In genomic region chr3:32781211-32781968, GRCh38 we compare ENCODE assay signal across 8 cellular contexts. TPM values are rescaled to one million over a fixed set of nuclear protein-coding genes. Genes with fewer than 3 reads are reported as not detected.
DNase-seq lines count a peak whose midpoint lies in the region; ATAC-seq and TF ChIP-seq lines count a peak whose summit lies in the region.

No MANE protein-coding gene starts in this region.

- no peaks in the 10 kb centered on the region for H3K9me3 Mint-ChIP-seq in activated CD4-positive, alpha-beta T cell treated with anti-CD3 and anti-CD28 coated beads, Interleukin-2, amount 10 ng/mL, durations not matched to agents 24 days and 14 days

- peak overlapping the region; percentile 67 for H3K27ac Mint-ChIP-seq in activated CD4-positive, alpha-beta T cell treated with anti-CD3 and anti-CD28 coated beads, Interleukin-2, amount 10 ng/mL, durations not matched to agents 24 days and 14 days

- H3K4me3 ChIP-seq in AG10803 (ENCODE audit: low read length) (peak overlapping the region; percentile 71), duodenal mucosa (ENCODE audit: low read depth in 1 of 2, low read length in 2 of 2) (peak overlapping the region; percentile 67 to 87), lower lobe of right lung (peak overlapping the region; percentile 69)

- intact Hi-C loops in activated CD4-positive, alpha-beta T cell treated with anti-CD3 and anti-CD28 coated beads, Interleukin-2, amount 10 ng/mL, durations not matched to agents 24 days and 14 days (cut with micrococcal nuclease), result loop anchor here (1.0 to 5.0 kb wide), 3 partner anchors 37 to 269 kb away; no protein-coding TSS in a partner anchor
- intact Hi-C loops in lower lobe of right lung (cut with DNase I), result no loop called here

- TF ChIP-seq CTCF in AG10803 (conservative IDR thresholded peaks at IDR 0.05; ENCODE audit: low read length) (peak; percentile 63), lower lobe of right lung (IDR thresholded peaks at IDR 0.05) (peak; percentile 88)

- H3K9ac ChIP-seq in duodenal mucosa (ENCODE audit: low read depth in 1 of 2, low read length in 2 of 2), result peak overlapping the region; percentile 20 to 38

- peak; percentile 97 for ATAC-seq in GM18909 (IDR thresholded peaks at IDR 0.05; ENCODE audit: poor library complexity, unreplicated experiment)
- peak; percentile 94 for ATAC-seq in HG03159 (IDR thresholded peaks at IDR 0.05; ENCODE audit: unreplicated experiment)
- ATAC-seq in lower lobe of right lung, result peak; percentile 97 to 98

- H3K36me3 Mint-ChIP-seq in activated CD4-positive, alpha-beta T cell treated with anti-CD3 and anti-CD28 coated beads, Interleukin-2, amount 10 ng/mL, durations not matched to agents 24 days and 14 days (ENCODE audit: low read depth), result peaks cover 2% of the 10 kb centered on the region

- H3K27me3 ChIP-seq in duodenal mucosa (ENCODE audit: control insufficient read depth in 1 of 2, insufficient read depth in 2 of 2, low read length in 2 of 2) (no peaks in the 10 kb centered on the region), lower lobe of right lung (ENCODE audit: low read depth) (no peaks in the 10 kb centered on the region)

- H3K27ac ChIP-seq in duodenal mucosa (ENCODE audit: low read depth, low read length), result no peak overlapping the region
- peak overlapping the region; percentile 69 for H3K27ac ChIP-seq in lower lobe of right lung

- H3K4me1 ChIP-seq in duodenal mucosa (ENCODE audit: control insufficient read depth in 1 of 2, insufficient read depth in 2 of 2, low read length in 2 of 2), result peaks cover 0 to 5% of the 10 kb centered on the region in 2 donors
- H3K4me1 ChIP-seq in lower lobe of right lung, result peaks cover 7% of the 10 kb centered on the region

- H3K9me3 ChIP-seq in duodenal mucosa (ENCODE audit: control insufficient read depth in 1 of 2, low read length in 2 of 2) (no peaks in the 10 kb centered on the region), lower lobe of right lung (no peaks in the 10 kb centered on the region)

- DNase-seq in AG10803 (ENCODE audit: low read depth), result peak; percentile 73
- peak; percentile 10 for DNase-seq in NCI-H446 treated with DMSO at 0.1 percent for 48 hours (lab: John Stamatoyannopoulos, UW)
- DNase-seq in activated CD4-positive, alpha-beta T cell treated with anti-CD3 and anti-CD28 coated beads, Interleukin-2, amount 10 ng/mL, durations not matched to agents 24 days and 14 days, result peak; percentile 91
- DNase-seq in lower lobe of right lung, result peak; percentile 91
- peak in 2 of 3 donors; percentile 8 to 61 for DNase-seq in stimulated activated CD4-positive, alpha-beta T cell treated with anti-CD3 and anti-CD28 coated beads, TNF-alpha, amount 100 ng/mL, for 1 hour (ENCODE audit: low read depth in 3 of 3, low spot score in 1 of 3)

- H3K36me3 ChIP-seq in duodenal mucosa (ENCODE audit: control insufficient read depth in 1 of 2, insufficient read depth in 2 of 2, low read length in 2 of 2) (peaks cover 0 to 3% of the 10 kb centered on the region in 2 donors), lower lobe of right lung (no peaks in the 10 kb centered on the region)

- H3K4me1 Mint-ChIP-seq in activated CD4-positive, alpha-beta T cell treated with anti-CD3 and anti-CD28 coated beads, Interleukin-2, amount 10 ng/mL, durations not matched to agents 24 days and 14 days, result peaks cover 4% of the 10 kb centered on the region

- peaks cover 11% of the 10 kb centered on the region for H3K27me3 Mint-ChIP-seq in activated CD4-positive, alpha-beta T cell treated with anti-CD3 and anti-CD28 coated beads, Interleukin-2, amount 10 ng/mL, durations not matched to agents 24 days and 14 days

- peak overlapping the region; percentile 94 for H3K4me3 Mint-ChIP-seq in activated CD4-positive, alpha-beta T cell treated with anti-CD3 and anti-CD28 coated beads, Interleukin-2, amount 10 ng/mL, durations not matched to agents 24 days and 14 days

RNA-seq across cellular contexts. Expression of gene TRIM71, which starts 36.4 kb away (rescaled TPM):
- 0.05 and 0.07 TPM in 2 replicates for total RNA-seq in activated CD4-positive, alpha-beta T cell treated with anti-CD3 and anti-CD28 coated beads, Interleukin-2, amount 10 ng/mL, durations not matched to agents 24 days and 14 days
- total RNA-seq in lower lobe of right lung, result 2.5 TPM

Comparison
In these comparisons a context has a peak if more than half of its experiments do, and no peak if none do; other contexts are left out.
1. DNase-seq: peak in every context shown above with its lines; median percentile 91 in activated CD4-positive, alpha-beta T cell treated with anti-CD3 and anti-CD28 coated beads, Interleukin-2, amount 10 ng/mL, durations not matched to agents 24 days and 14 days; 91 in lower lobe of right lung; 73 in AG10803; 34 in stimulated activated CD4-positive, alpha-beta T cell treated with anti-CD3 and anti-CD28 coated beads, TNF-alpha, amount 100 ng/mL, for 1 hour; 10 in NCI-H446 treated with DMSO at 0.1 percent for 48 hours.